In genomic region chr6:137237413-137238170, GRCh38 we compare ENCODE assay signal across 8 cellular contexts. TPM values are rescaled to one million over a fixed set of nuclear protein-coding genes. Genes with fewer than 3 reads are reported as not detected.
A peak's percentile ranks its signal among the peaks of the same experiment; 100 is the strongest.
DNase-seq lines count a peak whose midpoint lies in the region; ATAC-seq and TF ChIP-seq lines count a peak whose summit lies in the region.

No MANE protein-coding gene starts in this region.

- DNase-seq in heart left ventricle (no peak), Right ventricle myocardium inferior (ENCODE audit: missing footprints) (no peak), adipocyte (ENCODE audit: low read depth) (peak; percentile 90), iPS-NIHi7 (ENCODE audit: extremely low spot score) (peak; percentile 29), cortex of kidney (lab: John Stamatoyannopoulos, UW) (no peak), putamen (ENCODE audit: low spot score) (no peak)

- H3K27me3 ChIP-seq in heart left ventricle = no peaks in the 10 kb centered on the region
- no peaks in the 10 kb centered on the region for H3K27me3 ChIP-seq in adipocyte (replicated peaks; ENCODE audit: control insufficient read depth, insufficient read depth, low read length)
- no peaks in the 10 kb centered on the region for H3K27me3 ChIP-seq in thymus (ENCODE audit: control insufficient read depth, insufficient read depth)
- H3K27me3 ChIP-seq in gastroesophageal sphincter = no peaks in the 10 kb centered on the region

- H3K9me3 ChIP-seq in heart left ventricle = peaks cover 0 to 10% (median 0%) of the 10 kb centered on the region in 12 donors
- H3K9me3 ChIP-seq in adipocyte (ENCODE audit: control insufficient read depth, low read length) = no peaks in the 10 kb centered on the region
- no peaks in the 10 kb centered on the region for H3K9me3 ChIP-seq in thymus (ENCODE audit: control insufficient read depth)
- H3K9me3 ChIP-seq in gastroesophageal sphincter = no peaks in the 10 kb centered on the region

- H3K4me1 ChIP-seq in heart left ventricle (peaks cover 8 to 94% (median 29%) of the 10 kb centered on the region in 12 donors), adipocyte (ENCODE audit: control insufficient read depth, insufficient read depth, low read length) (peaks cover 77% of the 10 kb centered on the region), thymus (ENCODE audit: control insufficient read depth, insufficient read depth, low read length) (peaks cover 6% of the 10 kb centered on the region), gastroesophageal sphincter (peaks cover 2 to 36% (median 7%) of the 10 kb centered on the region in 3 donors)

- TF ChIP-seq CTCF in heart left ventricle (IDR thresholded peaks at IDR 0.05) (no peak), gastroesophageal sphincter (IDR thresholded peaks at IDR 0.05) (no peak)

- peak overlapping the region in 11 of 12 donors; percentile 6 to 87 (median 29) for H3K27ac ChIP-seq in heart left ventricle
- H3K27ac ChIP-seq in thymus (ENCODE audit: low read depth) = peak overlapping the region; percentile 18
- H3K27ac ChIP-seq in gastroesophageal sphincter = peak overlapping the region in 2 of 4 donors; percentile 5 to 51

- peak overlapping the region; percentile 30 for H3K9ac ChIP-seq in adipocyte (ENCODE audit: low read length)

- intact Hi-C loops in heart left ventricle (cut with DNase I) = no loop called here
- intact Hi-C loops in Right ventricle myocardium inferior (cut with DNase I) = no loop called here

- ATAC-seq in heart left ventricle (no peak), Right ventricle myocardium inferior (no peak), gastroesophageal sphincter (no peak)

- H3K36me3 ChIP-seq in heart left ventricle (no peaks in the 10 kb centered on the region), adipocyte (ENCODE audit: control insufficient read depth, insufficient read depth, low read length, severe bottlenecking) (no peaks in the 10 kb centered on the region), thymus (ENCODE audit: control insufficient read depth, insufficient read depth) (no peaks in the 10 kb centered on the region), gastroesophageal sphincter (no peaks in the 10 kb centered on the region)

- TF ChIP-seq EP300 in gastroesophageal sphincter (IDR thresholded peaks at IDR 0.05) = no peak

- TF ChIP-seq POLR2A in heart left ventricle (IDR thresholded peaks at IDR 0.05) (no peak), gastroesophageal sphincter (IDR thresholded peaks at IDR 0.05) (no peak)

- no peak overlapping the region for H3K4me3 ChIP-seq in heart left ventricle
- no peak overlapping the region for H3K4me3 ChIP-seq in adipocyte (ENCODE audit: low read length)
- H3K4me3 ChIP-seq in thymus (ENCODE audit: low read length) = no peak overlapping the region
- H3K4me3 ChIP-seq in gastroesophageal sphincter = no peak overlapping the region

RNA-seq across cellular contexts. Expression of gene IFNGR1, which starts 18.4 kb away (rescaled TPM):
- total RNA-seq in heart left ventricle (100 to 1,000 TPM in 3 of 9 donors, 10 to 100 TPM in 6; 68.6 to 152 (median 79.2) TPM), Right ventricle myocardium inferior (103 TPM), gastroesophageal sphincter (100 to 1,000 TPM in 1 of 4 donors, 10 to 100 TPM in 3; 45.8 to 104 (median 66.9) TPM)
- polyA plus RNA-seq in heart left ventricle (10 to 100 TPM; 75.4 to 90.9 TPM), thymus (197 TPM)

Comparison
In these comparisons a context has a peak if more than half of its experiments do, and no peak if none do; other contexts are left out.
1. DNase-seq: peak in adipocyte (single experiment) and iPS-NIHi7 (single experiment); none in heart left ventricle (0 of 5), Right ventricle myocardium inferior (single experiment), cortex of kidney (single experiment) and putamen (single experiment).